19 cellular contexts compared by ENCODE assay signal in the genomic region with DNA sequence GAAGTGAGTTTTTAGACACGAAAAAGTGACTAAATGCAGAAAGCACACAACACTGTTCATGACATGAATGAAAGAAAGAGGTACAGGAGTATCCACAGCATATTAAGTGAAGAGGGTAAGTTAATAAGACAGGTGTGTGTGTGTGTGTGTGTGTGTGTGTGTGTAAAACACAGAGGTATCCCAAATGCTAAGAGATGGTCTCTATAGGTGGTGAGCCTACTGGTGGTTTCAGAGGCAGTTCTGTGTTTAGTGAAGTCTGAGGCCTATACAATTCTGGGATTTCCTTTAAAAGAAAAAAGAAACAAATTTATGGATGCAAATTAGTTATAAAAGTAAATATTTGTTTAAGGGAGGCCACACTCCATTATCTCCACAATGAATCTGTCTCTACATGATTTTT. TPM values are rescaled to one million over a fixed set of nuclear protein-coding genes. Genes with fewer than 3 reads are reported as not detected.
A peak's percentile ranks its signal among the peaks of the same experiment; 100 is the strongest.
DNase-seq lines count a peak whose midpoint lies in the region; ATAC-seq and TF ChIP-seq lines count a peak whose summit lies in the region.
"Had no signal": no experiment of that assay in that cellular context is flagged by ENCODE, and none has a peak within 500 bp of the region (broad histone marks: within the 10 kb centered on the region; RNA-seq: fewer than 3 reads in every experiment).

No MANE protein-coding gene starts in this region.

- 100% methylated on average over 1 of the region's 1 CpG for WGBS in transverse colon (ENCODE audit: low coverage in 1 of 2), 2 donors

- peak overlapping the region; percentile 74 for H3K4me3 Mint-ChIP-seq in activated T-cell treated with anti-CD3 and anti-CD28 coated beads, Interleukin-2, amount 50 U/mL, for 4 hours
- peak overlapping the region; percentile 77 for H3K4me3 Mint-ChIP-seq in T-helper 1 cell treated with Interleukin-12 subunit alpha and Interleukin-12 subunit beta and Interleukin-4 antibody, amounts not matched to agents 30 μg/mL and 1 μg/mL, for 36 hours
- H3K4me3 Mint-ChIP-seq in effector memory CD8-positive, alpha-beta T cell = peak overlapping the region; percentile 44 to 79
- H3K4me3 Mint-ChIP-seq in HFFc6 = no peak overlapping the region
- H3K4me3 Mint-ChIP-seq: naive B cell; stimulated activated memory B cell treated with anti-CD40 and anti-IgM and Interleukin-4, amounts not matched to agents 10 μg/mL and 1 μg/mL and 100 μg/mL, for 72 hours had no signal

- no peaks in the 10 kb centered on the region for H3K27me3 Mint-ChIP-seq in activated T-cell treated with anti-CD3 and anti-CD28 coated beads, Interleukin-2, amount 50 U/mL, for 4 hours (ENCODE audit: low read depth)
- H3K27me3 Mint-ChIP-seq in T-helper 1 cell treated with Interleukin-12 subunit alpha and Interleukin-12 subunit beta and Interleukin-4 antibody, amounts not matched to agents 30 μg/mL and 1 μg/mL, for 36 hours (ENCODE audit: low read depth) = no peaks in the 10 kb centered on the region
- H3K27me3 Mint-ChIP-seq in effector memory CD8-positive, alpha-beta T cell = no peaks in the 10 kb centered on the region
- peaks cover 2% of the 10 kb centered on the region; the same call in 1 of the 2 replicates for H3K27me3 Mint-ChIP-seq in HFFc6 (ENCODE audit: insufficient read depth)
- H3K27me3 Mint-ChIP-seq: stimulated activated memory B cell treated with anti-CD40 and anti-IgM and Interleukin-4, amounts not matched to agents 10 μg/mL and 1 μg/mL and 100 μg/mL, for 72 hours had no signal

- H3K27ac Mint-ChIP-seq in T-helper 1 cell treated with Interleukin-12 subunit alpha and Interleukin-12 subunit beta and Interleukin-4 antibody, amounts not matched to agents 30 μg/mL and 1 μg/mL, for 36 hours = peak overlapping the region; percentile 86
- peak overlapping the region; percentile 70 to 92 for H3K27ac Mint-ChIP-seq in effector memory CD8-positive, alpha-beta T cell
- no peak overlapping the region for H3K27ac Mint-ChIP-seq in HFFc6
- H3K27ac Mint-ChIP-seq: naive B cell; stimulated activated memory B cell treated with anti-CD40 and anti-IgM and Interleukin-4, amounts not matched to agents 10 μg/mL and 1 μg/mL and 100 μg/mL, for 72 hours had no signal

- H3K4me3 ChIP-seq in transverse colon = no peak overlapping the region
- H3K4me3 ChIP-seq: esophagus muscularis mucosa, prostate gland had no signal

- H3K9me3 ChIP-seq in transverse colon = no peaks in the 10 kb centered on the region
- H3K9me3 ChIP-seq: esophagus muscularis mucosa, prostate gland had no signal

- no peak for TF ChIP-seq EP300 in transverse colon (IDR thresholded peaks at IDR 0.05; ENCODE audit: low read depth)

- H3K27me3 ChIP-seq in transverse colon = no peaks in the 10 kb centered on the region
- H3K27me3 ChIP-seq: esophagus muscularis mucosa had no signal

- no peaks in the 10 kb centered on the region for H3K36me3 ChIP-seq in transverse colon
- H3K36me3 ChIP-seq: esophagus muscularis mucosa, prostate gland had no signal

- in situ Hi-C loops in transverse colon (cut with MboI; ENCODE audit: low pct_ligation_motif_present in 1 of 4, low pct_unique_long_range_greater_than_20kb in 1 of 4, low sequenced_read_pairs in 3 of 4) = no loop called here

- peaks cover 80% of the 10 kb centered on the region for H3K4me1 Mint-ChIP-seq in activated T-cell treated with anti-CD3 and anti-CD28 coated beads, Interleukin-2, amount 50 U/mL, for 4 hours (ENCODE audit: low read depth)
- H3K4me1 Mint-ChIP-seq in T-helper 1 cell treated with Interleukin-12 subunit alpha and Interleukin-12 subunit beta and Interleukin-4 antibody, amounts not matched to agents 30 μg/mL and 1 μg/mL, for 36 hours (ENCODE audit: low read depth) = peaks cover 46% of the 10 kb centered on the region
- H3K4me1 Mint-ChIP-seq in effector memory CD8-positive, alpha-beta T cell (ENCODE audit: low read depth in 2 of 2) = peaks cover 42 to 74% of the 10 kb centered on the region in 2 donors
- H3K4me1 Mint-ChIP-seq in HFFc6 (ENCODE audit: low read depth) = peaks cover 20% of the 10 kb centered on the region
- H3K4me1 Mint-ChIP-seq: naive B cell had no signal

- peaks cover 29% of the 10 kb centered on the region for H3K36me3 Mint-ChIP-seq in activated T-cell treated with anti-CD3 and anti-CD28 coated beads, Interleukin-2, amount 50 U/mL, for 4 hours (ENCODE audit: insufficient read depth)
- peaks cover 23% of the 10 kb centered on the region for H3K36me3 Mint-ChIP-seq in T-helper 1 cell treated with Interleukin-12 subunit alpha and Interleukin-12 subunit beta and Interleukin-4 antibody, amounts not matched to agents 30 μg/mL and 1 μg/mL, for 36 hours (ENCODE audit: low read depth)
- H3K36me3 Mint-ChIP-seq in effector memory CD8-positive, alpha-beta T cell (ENCODE audit: insufficient read depth) = no peaks in the 10 kb centered on the region
- H3K36me3 Mint-ChIP-seq in HFFc6 (ENCODE audit: low read depth) = no peaks in the 10 kb centered on the region
- H3K36me3 Mint-ChIP-seq: naive B cell; stimulated activated memory B cell treated with anti-CD40 and anti-IgM and Interleukin-4, amounts not matched to agents 10 μg/mL and 1 μg/mL and 100 μg/mL, for 72 hours had no signal

- peaks cover 3% of the 10 kb centered on the region for H3K9me3 Mint-ChIP-seq in activated T-cell treated with anti-CD3 and anti-CD28 coated beads, Interleukin-2, amount 50 U/mL, for 4 hours
- no peaks in the 10 kb centered on the region for H3K9me3 Mint-ChIP-seq in T-helper 1 cell treated with Interleukin-12 subunit alpha and Interleukin-12 subunit beta and Interleukin-4 antibody, amounts not matched to agents 30 μg/mL and 1 μg/mL, for 36 hours
- peaks cover 0 to 2% of the 10 kb centered on the region in 2 donors for H3K9me3 Mint-ChIP-seq in effector memory CD8-positive, alpha-beta T cell
- H3K9me3 Mint-ChIP-seq in HFFc6 = no peaks in the 10 kb centered on the region
- H3K9me3 Mint-ChIP-seq: CD14-positive monocyte had no signal

- peak in 1 of 2 donors; percentile 13 for ATAC-seq in activated T-cell treated with anti-CD3 and anti-CD28 coated beads, Interleukin-2, amount 50 U/mL, for 4 hours
- ATAC-seq in effector memory CD8-positive, alpha-beta T cell (replicated peaks) = peak; percentile 18
- ATAC-seq: stimulated activated memory B cell treated with anti-CD40 and anti-IgM and Interleukin-4, amounts not matched to agents 10 μg/mL and 1 μg/mL and 100 μg/mL, for 72 hours had no signal

- TF ChIP-seq POLR2A in transverse colon (IDR thresholded peaks at IDR 0.05) = no peak

- TF ChIP-seq CTCF in transverse colon (IDR thresholded peaks at IDR 0.05) = no peak
- TF ChIP-seq CTCF in HFFc6 (IDR thresholded peaks at IDR 0.05) = no peak

- peaks cover 0 to 34% (median 16%) of the 10 kb centered on the region in 4 donors for H3K4me1 ChIP-seq in transverse colon
- H3K4me1 ChIP-seq: esophagus muscularis mucosa, prostate gland had no signal

- no peak for DNase-seq in activated T-cell treated with anti-CD3 and anti-CD28 coated beads, Interleukin-2, amount 50 U/mL, for 4 hours
- DNase-seq in activated T-cell treated with anti-CD3 and anti-CD28 coated beads, Interleukin-2, amount 50 U/mL, for 1 hour = no peak
- DNase-seq in effector memory CD8-positive, alpha-beta T cell = no peak
- DNase-seq in transverse colon = no peak
- DNase-seq in HFFc6 = no peak
- DNase-seq in stimulated activated CD8-positive, alpha-beta memory T cell treated with anti-CD3 and anti-CD28 coated beads, Interleukin-4, amount 100 ng/mL, for 48 hours = no peak
- no peak for DNase-seq in DMS79 treated with DMSO at 0.1 percent for 48 hours (lab: John Stamatoyannopoulos, UW)
- DNase-seq: H7, Karpas-422, naive B cell, NCI-H1105, NCI-H2107 had no signal

- H3K27ac ChIP-seq in transverse colon = peak overlapping the region; percentile 60 to 82 (median 70)
- H3K27ac ChIP-seq: esophagus muscularis mucosa had no signal

- intact Hi-C loops in transverse colon (cut with DNase I; ENCODE audit: low total_unique reads) = no loop called here

RNA-seq across cellular contexts. Expression of gene TNIP3, which starts 17.4 kb away (rescaled TPM):
- total RNA-seq in activated T-cell treated with anti-CD3 and anti-CD28 coated beads, Interleukin-2, amount 50 U/mL, for 4 hours = 10 to 100 TPM in 2 of 3 donors, 1 to 10 TPM in 1; 7.4 to 21.9 (median 20.6) TPM
- 1 to 10 TPM in 1 of 4 donors, under 1 TPM in 2, not detected in 1; 0.41 to 1.8 (median 0.79) TPM for total RNA-seq in transverse colon
- total RNA-seq in HFFc6 (2021; fragmentation: NEBNext Ultra II Directional; extraction: Animal tissue kit (Norgen Biotek cat#: 25700)) = under 1 TPM; 0.31 to 0.70 (median 0.47) TPM
- total RNA-seq: bronchial epithelial cell, H7, lower leg skin, prostate gland had no signal
